In genomic region chr13:112532837-112533745, GRCh38 we compare ENCODE assay signal across 21 cellular contexts. TPM values are rescaled to one million over a fixed set of nuclear protein-coding genes. Genes with fewer than 3 reads are reported as not detected.
A peak's percentile ranks its signal among the peaks of the same experiment; 100 is the strongest.
DNase-seq lines count a peak whose midpoint lies in the region; ATAC-seq, FAIRE-seq and TF ChIP-seq lines count a peak whose summit lies in the region.
"Had no signal": no experiment of that assay in that cellular context is flagged by ENCODE, and none has a peak within 500 bp of the region (broad histone marks: within the 10 kb centered on the region; RNA-seq: fewer than 3 reads in every experiment).

No MANE protein-coding gene starts in this region.

- no peak overlapping the region for H3K4me3 ChIP-seq in H1 (ENCODE audit: extremely low read depth in 1 of 4, insufficient read depth in 2 of 4, low read depth in 3 of 4, low read length in 4 of 4)
- H3K4me3 ChIP-seq: GM12878, heart left ventricle, skin epidermis had no signal

- H3K9me3 Mint-ChIP-seq in natural killer cell (no peaks in the 10 kb centered on the region), MCF 10A (ENCODE audit: unreplicated experiment) (no peaks in the 10 kb centered on the region)
- H3K9me3 Mint-ChIP-seq in natural killer cell treated with Interleukin-12 subunit alpha and Interleukin-12 subunit beta and Interleukin-15 and Interleukin-18, amount 100 ng/mL, for 72 hours, result no peaks in the 10 kb centered on the region
- H3K9me3 Mint-ChIP-seq in stimulated activated naive CD8-positive, alpha-beta T cell treated with anti-CD3 and anti-CD28 coated beads, Interleukin-15, amount 100 ng/mL, for 72 hours, result peaks cover 3 to 4% of the 10 kb centered on the region in 2 donors
- H3K9me3 Mint-ChIP-seq: nephron, WTC11 had no signal

- H3K9me3 ChIP-seq in H1 (ENCODE audit: insufficient read depth in 2 of 2, low read depth in 1 of 2, low read length in 1 of 2), result no peaks in the 10 kb centered on the region
- H3K9me3 ChIP-seq: heart left ventricle had no signal

- no peak overlapping the region for H3K56ac ChIP-seq in H1 (replicated peaks; ENCODE audit: insufficient read length, low read depth, low read length)

- H3K18ac ChIP-seq in H1 (ENCODE audit: extremely low read depth, low read length), result no peak overlapping the region

- 92% methylated on average over 13 of the region's 13 CpGs; no CpG with 5 or more reads in 1 of the 2 experiments for WGBS in H1 (ENCODE audit: extremely low coverage in 1 of 2, insufficient coverage in 1 of 2, insufficient read length in 1 of 2, insufficient replicate concordance in 2 of 2, low coverage in 1 of 2, low lambda C conversion rate in 2 of 2, missing lambda C conversion rate in 1 of 2), 2 experiments

- H3K36me3 Mint-ChIP-seq in natural killer cell (no peaks in the 10 kb centered on the region), MCF 10A (ENCODE audit: insufficient read depth, unreplicated experiment) (peaks cover 16% of the 10 kb centered on the region)
- H3K36me3 Mint-ChIP-seq in natural killer cell treated with Interleukin-12 subunit alpha and Interleukin-12 subunit beta and Interleukin-15 and Interleukin-18, amount 100 ng/mL, for 72 hours, result peaks cover 5% of the 10 kb centered on the region
- H3K36me3 Mint-ChIP-seq: WTC11 had no signal

- no peak for TF ChIP-seq RAD21 in H1 (IDR thresholded peaks at IDR 0.05 in 1 of 2, conservative IDR thresholded peaks at IDR 0.05 in 1 of 2; ENCODE audit: low read depth in 2 of 2, low read length in 2 of 2)

- no peak overlapping the region for H2AK5ac ChIP-seq in H1 (ENCODE audit: low read depth, low read length)

- no peak overlapping the region for H3K4me3 Mint-ChIP-seq in natural killer cell
- no peak overlapping the region for H3K4me3 Mint-ChIP-seq in natural killer cell treated with Interleukin-12 subunit alpha and Interleukin-12 subunit beta and Interleukin-15 and Interleukin-18, amount 100 ng/mL, for 72 hours
- no peak overlapping the region for H3K4me3 Mint-ChIP-seq in stimulated activated naive CD8-positive, alpha-beta T cell treated with anti-CD3 and anti-CD28 coated beads, Interleukin-15, amount 100 ng/mL, for 72 hours
- no peak overlapping the region for H3K4me3 Mint-ChIP-seq in MCF 10A (ENCODE audit: unreplicated experiment)
- H3K4me3 Mint-ChIP-seq: nephron, WTC11 had no signal

- no peak overlapping the region for H3K9ac ChIP-seq in H1 (replicated peaks in 1 of 4; ENCODE audit: extremely low read depth in 1 of 4, low read depth in 3 of 4, low read length in 3 of 4)

- H3K27ac Mint-ChIP-seq in natural killer cell (no peak overlapping the region), MCF 10A (ENCODE audit: low read depth, unreplicated experiment) (no peak overlapping the region)
- no peak overlapping the region for H3K27ac Mint-ChIP-seq in natural killer cell treated with Interleukin-12 subunit alpha and Interleukin-12 subunit beta and Interleukin-15 and Interleukin-18, amount 100 ng/mL, for 72 hours
- H3K27ac Mint-ChIP-seq in stimulated activated naive CD8-positive, alpha-beta T cell treated with anti-CD3 and anti-CD28 coated beads, Interleukin-15, amount 100 ng/mL, for 72 hours, result no peak overlapping the region
- H3K27ac Mint-ChIP-seq: nephron, WTC11 had no signal

- no peak overlapping the region for H3K4ac ChIP-seq in H1 (replicated peaks; ENCODE audit: insufficient read length, low read depth, low read length)

- BruUV-seq in MCF 10A (replicated peaks; lab: Mats Ljungman, UMichigan), result no TSS peak

- H2BK15ac ChIP-seq in H1 (ENCODE audit: low read length), result no peak overlapping the region

- H2BK5ac ChIP-seq in H1 (ENCODE audit: low read depth, low read length), result no peak overlapping the region

- no peak for DNase-seq in natural killer cell
- no peak for DNase-seq in natural killer cell treated with Interleukin-12 subunit alpha and Interleukin-12 subunit beta and Interleukin-15 and Interleukin-18, amount 100 ng/mL, for 72 hours (ENCODE audit: low spot score)
- DNase-seq in NAMALWA (ENCODE audit: low spot score), result peak; percentile 39
- peak in 1 of 2 experiments; percentile 36 for DNase-seq in H1 (ENCODE audit: low read depth in 1 of 2, low spot score in 2 of 2)
- DNase-seq in stimulated activated naive CD8-positive, alpha-beta T cell treated with anti-CD3 and anti-CD28 coated beads, Interleukin-15, amount 100 ng/mL, for 72 hours, result no peak
- no peak for DNase-seq in kidney tubule cell (ENCODE audit: low spot score)
- DNase-seq in cerebellar nuclear complex (lab: John Stamatoyannopoulos, UW), result no peak
- no peak for DNase-seq in MCF 10A (ENCODE audit: unreplicated experiment)
- DNase-seq: activated gamma-delta T cell, H7, heart left ventricle, mammary epithelial cell, NCI-H1694, NCI-H774, SHP77 treated with DMSO at 0.1 percent for 48 hours had no signal

- H3K27me3 Mint-ChIP-seq in natural killer cell (ENCODE audit: low read depth in 2 of 2), result no peaks in the 10 kb centered on the region
- H3K27me3 Mint-ChIP-seq in natural killer cell treated with Interleukin-12 subunit alpha and Interleukin-12 subunit beta and Interleukin-15 and Interleukin-18, amount 100 ng/mL, for 72 hours, result no peaks in the 10 kb centered on the region
- no peaks in the 10 kb centered on the region for H3K27me3 Mint-ChIP-seq in stimulated activated naive CD8-positive, alpha-beta T cell treated with anti-CD3 and anti-CD28 coated beads, Interleukin-15, amount 100 ng/mL, for 72 hours
- no peaks in the 10 kb centered on the region for H3K27me3 Mint-ChIP-seq in MCF 10A (ENCODE audit: insufficient read depth, unreplicated experiment)

- H3K14ac ChIP-seq in H1 (ENCODE audit: insufficient read length), result no peak overlapping the region

- H3K27me3 ChIP-seq in H1 (replicated peaks in 1 of 4; ENCODE audit: control insufficient read depth in 3 of 4, extremely low read depth in 1 of 4, insufficient read depth in 3 of 4, low read length in 3 of 4), result no peaks in the 10 kb centered on the region
- H3K27me3 ChIP-seq: heart left ventricle had no signal

- H4K91ac ChIP-seq in H1 (replicated peaks; ENCODE audit: insufficient read length, low read length), result no peak overlapping the region

- H2BK120ac ChIP-seq in H1 (replicated peaks; ENCODE audit: low read depth, low read length), result no peak overlapping the region

- intact Hi-C loops in natural killer cell (cut with micrococcal nuclease) (no loop called here), MCF 10A (cut with micrococcal nuclease) (no loop called here)

- no peak overlapping the region for H4K5ac ChIP-seq in H1 (ENCODE audit: insufficient read length, low read depth, low read length)

- TF ChIP-seq POLR2A in H1 (IDR thresholded peaks at IDR 0.05; ENCODE audit: control extremely low read depth in 1 of 2, low read depth in 2 of 2, low read length in 2 of 2), result no peak

- H3K23me2 ChIP-seq in H1 (ENCODE audit: low read depth, low read length), result no peaks in the 10 kb centered on the region

- H3K27ac ChIP-seq in H1 (ENCODE audit: low read depth, low read length), result no peak overlapping the region
- H3K27ac ChIP-seq: heart left ventricle, skin epidermis had no signal

- H2BK12ac ChIP-seq in H1 (ENCODE audit: low read depth, low read length), result no peak overlapping the region

- POLR2A ChIA-PET in H1 (lab: Charles Lee; ENCODE audit: partially characterized antibody) (interaction anchor here (0.6 kb wide), 1 partner anchor 11 kb away, joined by 3 read pairs; no protein-coding TSS in a partner anchor), MCF 10A (lab: Yijun Ruan, JAX) (no interaction called here)

- no peaks in the 10 kb centered on the region for H3K36me3 ChIP-seq in H1 (ENCODE audit: control insufficient read depth in 2 of 4, insufficient read depth in 4 of 4, low read length in 3 of 4)

- H4K20me1 ChIP-seq in H1 (replicated peaks in 1 of 2; ENCODE audit: control insufficient read depth in 1 of 2, insufficient read depth in 2 of 2, low read length in 2 of 2), result peaks cover 0 to 2% of the 10 kb centered on the region in 2 experiments

- no peak overlapping the region for H3K23ac ChIP-seq in H1 (ENCODE audit: insufficient read length)

- H3K4me2 ChIP-seq in H1 (ENCODE audit: insufficient read depth in 1 of 2, low read depth in 2 of 2, low read length in 2 of 2), result no peak overlapping the region

- peak overlapping the region; percentile 38; the same call in 1 of the 2 replicates for H4K8ac ChIP-seq in H1 (ENCODE audit: extremely low read depth, insufficient read depth, low read length)

- no peak for FAIRE-seq in H1 (lab: Jason Lieb, UNC)
- FAIRE-seq: colon, GM12878, islet of Langerhans had no signal

- no peak overlapping the region for H2AFZ ChIP-seq in H1 (ENCODE audit: low read length)

- ATAC-seq in natural killer cell, result peak in 2 of 3 donors; percentile 14 to 78
- no peak for ATAC-seq in natural killer cell treated with Interleukin-12 subunit alpha and Interleukin-12 subunit beta and Interleukin-15 and Interleukin-18, amount 100 ng/mL, for 72 hours
- peak; percentile 80 for ATAC-seq in stimulated activated naive CD8-positive, alpha-beta T cell treated with anti-CD3 and anti-CD28 coated beads, Interleukin-15, amount 100 ng/mL, for 72 hours
- ATAC-seq: GM12878, WTC11 had no signal

- no peaks in the 10 kb centered on the region; the same call in 1 of the 2 replicates for H3K79me1 ChIP-seq in H1 (ENCODE audit: low read depth, low read length)

- peaks cover 5 to 7% of the 10 kb centered on the region in 2 donors for H3K4me1 Mint-ChIP-seq in natural killer cell
- peaks cover 0 to 10% of the 10 kb centered on the region in 2 donors for H3K4me1 Mint-ChIP-seq in natural killer cell treated with Interleukin-12 subunit alpha and Interleukin-12 subunit beta and Interleukin-15 and Interleukin-18, amount 100 ng/mL, for 72 hours (ENCODE audit: low read depth in 2 of 2)
- peaks cover 23% of the 10 kb centered on the region for H3K4me1 Mint-ChIP-seq in stimulated activated naive CD8-positive, alpha-beta T cell treated with anti-CD3 and anti-CD28 coated beads, Interleukin-15, amount 100 ng/mL, for 72 hours
- H3K4me1 Mint-ChIP-seq in MCF 10A (ENCODE audit: insufficient read depth, unreplicated experiment), result no peaks in the 10 kb centered on the region
- H3K4me1 Mint-ChIP-seq: nephron, WTC11 had no signal

- TF ChIP-seq EP300 in H1 (IDR thresholded peaks at IDR 0.05; ENCODE audit: borderline replicate concordance in 1 of 2, low read depth in 2 of 2, low read length in 2 of 2), result no peak

- H3K79me2 ChIP-seq in H1 (ENCODE audit: control insufficient read depth in 1 of 2, insufficient read depth in 2 of 2, low read length in 2 of 2), result no peaks in the 10 kb centered on the region

- no peaks in the 10 kb centered on the region for H3K4me1 ChIP-seq in H1 (replicated peaks in 1 of 4; ENCODE audit: control insufficient read depth in 3 of 4, insufficient read depth in 4 of 4, low read length in 3 of 4)

- no peak for TF ChIP-seq CTCF in natural killer cell (IDR thresholded peaks at IDR 0.05)
- no peak for TF ChIP-seq CTCF in H1 (IDR thresholded peaks at IDR 0.05; ENCODE audit: control extremely low read depth in 1 of 3, insufficient read depth in 1 of 3, low read depth in 1 of 3, low read length in 3 of 3)
- no peak for TF ChIP-seq CTCF in MCF 10A (IDR thresholded peaks at IDR 0.05; ENCODE audit: unreplicated experiment)

- H2BK20ac ChIP-seq in H1 (ENCODE audit: low read length), result no peak overlapping the region

- CTCF ChIA-PET in H1 (lab: Charles Lee; ENCODE audit: partially characterized antibody), result interaction anchor here (0.8 to 1.0 kb wide), 5 partner anchors 10 to 89 kb away, joined by 3 to 4 read pairs (median 3); no protein-coding TSS in a partner anchor
- CTCF ChIA-PET in MCF 10A (lab: Yijun Ruan, JAX), result interaction anchor here (0.5 kb wide), 1 partner anchor 158 kb away, joined by 3 read pairs; no protein-coding TSS in a partner anchor

RNA-seq across cellular contexts. Expression of gene TUBGCP3, which starts 54.9 kb away (rescaled TPM):
- total RNA-seq in natural killer cell, result 10 to 100 TPM; 43.0 to 57.9 (median 53.6) TPM
- 10 to 100 TPM; 46.7 to 86.3 TPM for total RNA-seq in natural killer cell treated with Interleukin-12 subunit alpha and Interleukin-12 subunit beta and Interleukin-15 and Interleukin-18, amount 100 ng/mL, for 72 hours
- total RNA-seq in H1 (2021; fragmentation: NEBNext Ultra II Directional; extraction: Animal tissue kit (Norgen Biotek cat#: 25700)), result 31.7 and 35.8 TPM in 2 replicates
- polyA plus RNA-seq in H1 (2011; rRNA removed), result 27.0 and 38.0 TPM in 2 replicates
- 33.1 TPM for polyA plus RNA-seq in H1 (2011; cell fraction: cytosol; rRNA removed)
- polyA plus RNA-seq in H1 (2011; cell fraction: nucleus; rRNA removed), result 51.5 TPM
- polyA plus RNA-seq in H1 (2012, experiment 1 of 2), result 19.6 to 23.2 TPM (median 21.4 TPM) in 4 replicates
- 3.8 TPM for polyA plus RNA-seq in H1 (2012, experiment 2 of 2)
- 14.6 TPM for polyA plus RNA-seq in H1 (2013, experiment 1 of 2)
- polyA plus RNA-seq in H1 (2013, experiment 2 of 2), result 16.1 TPM
- polyA minus RNA-seq in H1 (2011; rRNA and poly(A)+ RNA removed), result 46.5 and 47.2 TPM in 2 replicates
- polyA minus RNA-seq in H1 (2011; cell fraction: cytosol; rRNA and poly(A)+ RNA removed), result 17.2 TPM
- polyA minus RNA-seq in H1 (2011; cell fraction: nucleus; rRNA and poly(A)+ RNA removed), result 79.7 TPM
- 28.1 and 35.7 TPM in 2 replicates for total RNA-seq in MCF 10A (2022)

Comparison
In these comparisons a context has a peak if more than half of its experiments do, and no peak if none do; other contexts are left out.
1. ATAC-seq: peak in natural killer cell (2 of 3) and stimulated activated naive CD8-positive, alpha-beta T cell treated with anti-CD3 and anti-CD28 coated beads, Interleukin-15, amount 100 ng/mL, for 72 hours (single experiment); none in natural killer cell treated with Interleukin-12 subunit alpha and Interleukin-12 subunit beta and Interleukin-15 and Interleukin-18, amount 100 ng/mL, for 72 hours (0 of 2).